Comparison of ENCODE assay signal across 12 cellular contexts in the genomic region with DNA sequence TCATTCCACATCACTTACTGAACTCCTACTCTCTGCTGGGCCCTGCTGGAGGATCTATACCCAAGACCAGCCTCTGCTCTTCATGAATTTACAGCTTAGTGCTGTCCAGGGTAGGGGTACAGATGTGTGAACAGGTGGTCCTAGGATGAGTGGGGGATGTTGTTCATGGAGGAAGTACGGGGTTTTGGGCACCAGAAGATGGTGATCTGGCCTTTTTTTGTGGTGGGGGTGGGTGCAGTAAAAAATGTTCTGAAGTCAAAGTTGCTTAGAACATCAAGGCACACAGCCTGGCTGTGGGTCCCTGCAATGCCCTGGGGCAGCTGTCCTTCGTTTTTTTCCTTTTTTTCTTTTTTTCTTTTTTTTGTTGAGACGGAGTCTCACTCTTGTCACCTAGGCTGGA.
"Had no signal": no experiment of that assay in that cellular context is flagged by ENCODE, and none has a peak within 500 bp of the region (broad histone marks: within the 10 kb centered on the region; RNA-seq: fewer than 3 reads in every experiment).

No MANE protein-coding gene starts in this region.

- H3K36me3 ChIP-seq: esophagus muscularis mucosa, right atrium auricular region, uterus had no signal

- FAIRE-seq: astrocyte had no signal

- H3K27me3 ChIP-seq: right atrium auricular region, uterus had no signal

- H3K4me3 ChIP-seq: esophagus muscularis mucosa, right atrium auricular region, skin epidermis, uterus had no signal

- ATAC-seq: left colon had no signal

- H3K9me3 Mint-ChIP-seq: naive B cell had no signal

- DNase-seq: activated CD4-positive, alpha-beta T cell treated with anti-CD3 and anti-CD28 coated beads for 48 hours; activated T-cell treated with anti-CD3 and anti-CD28 coated beads, Interleukin-2, amount 50 U/mL, for 1 hour; left colon; naive B cell; nucleus accumbens; stimulated activated CD4-positive, alpha-beta T cell treated with anti-CD3 and anti-CD28 coated beads, Interleukin-4, amount 100 ng/mL, for 4 hours; T1000; uterus had no signal

- H3K27me3 Mint-ChIP-seq: naive B cell had no signal

- H3K36me3 Mint-ChIP-seq: naive B cell had no signal
